In genomic region chr13:113962975-113963374, GRCh38 we compare ENCODE assay signal across 26 cellular contexts. TPM values are rescaled to one million over a fixed set of nuclear protein-coding genes. Genes with fewer than 3 reads are reported as not detected.
A peak's percentile ranks its signal among the peaks of the same experiment; 100 is the strongest.
DNase-seq lines count a peak whose midpoint lies in the region; ATAC-seq and TF ChIP-seq lines count a peak whose summit lies in the region.
"Had no signal": no experiment of that assay in that cellular context is flagged by ENCODE, and none has a peak within 500 bp of the region (broad histone marks: within the 10 kb centered on the region; RNA-seq: fewer than 3 reads in every experiment).

No MANE protein-coding gene starts in this region.

- H3K36me3 ChIP-seq in right atrium auricular region (no peaks in the 10 kb centered on the region), lower lobe of right lung (no peaks in the 10 kb centered on the region), sigmoid colon (no peaks in the 10 kb centered on the region), GM23338 (ENCODE audit: insufficient read depth) (no peaks in the 10 kb centered on the region)

- TF ChIP-seq POLR2A in sigmoid colon (IDR thresholded peaks at IDR 0.05), result no peak

- WGBS in sigmoid colon, 2 donors, result 84 to 85% methylated on average over 17 of the region's 17 CpGs

- H3K4me3 Mint-ChIP-seq in chondrocyte (ENCODE audit: unreplicated experiment) (no peak overlapping the region), GM23338 (no peak overlapping the region)
- H3K4me3 Mint-ChIP-seq: CD4-positive, CD25-positive, alpha-beta regulatory T cell; H9; HFFc6 had no signal

- peaks cover 0 to 5% of the 10 kb centered on the region in 2 donors for H3K9me3 ChIP-seq in right atrium auricular region
- no peaks in the 10 kb centered on the region for H3K9me3 ChIP-seq in lower lobe of right lung
- H3K9me3 ChIP-seq in sigmoid colon, result no peaks in the 10 kb centered on the region

- no peaks in the 10 kb centered on the region for H3K9me2 ChIP-seq in GM23338 (ENCODE audit: insufficient read depth)

- H3K9me3 Mint-ChIP-seq in chondrocyte (ENCODE audit: low read depth), result peaks cover 7% of the 10 kb centered on the region
- H3K9me3 Mint-ChIP-seq in GM23338, result peaks cover 48% of the 10 kb centered on the region

- H3K27ac ChIP-seq in right atrium auricular region (no peak overlapping the region), lower lobe of right lung (no peak overlapping the region), sigmoid colon (no peak overlapping the region), GM23338 (ENCODE audit: low read depth) (no peak overlapping the region)
- H3K27ac ChIP-seq: 22Rv1, GM23248, KMS-11, SK-N-MC had no signal

- H3K4me3 ChIP-seq in right atrium auricular region (no peak overlapping the region), lower lobe of right lung (no peak overlapping the region), sigmoid colon (no peak overlapping the region), GM23338 (no peak overlapping the region)
- H3K4me3 ChIP-seq: GM23248, SK-N-MC had no signal

- no peak overlapping the region for H3K4me2 ChIP-seq in GM23338
- H3K4me2 ChIP-seq: KMS-11 had no signal

- ATAC-seq in Right ventricle myocardium inferior (no peak), lower lobe of right lung (no peak), GM18867 (IDR thresholded peaks at IDR 0.05; ENCODE audit: unreplicated experiment) (no peak), GM23338 (no peak)

- H3K36me3 Mint-ChIP-seq in chondrocyte (ENCODE audit: low read depth) (peaks cover 16% of the 10 kb centered on the region), GM23338 (ENCODE audit: low read depth) (peaks cover 26% of the 10 kb centered on the region)

- intact Hi-C loops in Right ventricle myocardium inferior (cut with DNase I) (no loop called here), lower lobe of right lung (cut with DNase I) (no loop called here), sigmoid colon (cut with DNase I) (no loop called here)

- no peak for TF ChIP-seq CTCF in right atrium auricular region (IDR thresholded peaks at IDR 0.05)
- TF ChIP-seq CTCF in chondrocyte (IDR thresholded peaks at IDR 0.05), result no peak
- TF ChIP-seq CTCF in lower lobe of right lung (IDR thresholded peaks at IDR 0.05), result no peak
- TF ChIP-seq CTCF in sigmoid colon (IDR thresholded peaks at IDR 0.05), result no peak
- TF ChIP-seq CTCF in GM23338 (conservative IDR thresholded peaks at IDR 0.05; ENCODE audit: low read depth in 2 of 2), result no peak

- H3K27me3 Mint-ChIP-seq in chondrocyte (ENCODE audit: low read depth) (no peaks in the 10 kb centered on the region), GM23338 (ENCODE audit: insufficient read depth, low read depth, poor library complexity) (peaks cover 14% of the 10 kb centered on the region)
- H3K27me3 Mint-ChIP-seq: CD4-positive, CD25-positive, alpha-beta regulatory T cell had no signal

- TF ChIP-seq EP300 in sigmoid colon (IDR thresholded peaks at IDR 0.05), result no peak

- H2AFZ ChIP-seq in GM23338, result no peak overlapping the region
- H2AFZ ChIP-seq: GM23248 had no signal

- DNase-seq in Right ventricle myocardium inferior (ENCODE audit: missing footprints), result peak; percentile 28
- DNase-seq in right atrium auricular region (ENCODE audit: low spot score), result no peak
- DNase-seq in chondrocyte (ENCODE audit: low spot score), result peak; percentile 59
- peak; percentile 30 for DNase-seq in lower lobe of right lung
- DNase-seq in sigmoid colon, result peak; percentile 58
- DNase-seq in GM23338 (ENCODE audit: low spot score), result no peak
- DNase-seq in COR-L47 (lab: John Stamatoyannopoulos, UW), result no peak
- DNase-seq: CD4-positive, CD25-positive, alpha-beta regulatory T cell; DMS53; H9; HFFc6; IMR-90; MM.1S; NCI-H2029; NCI-H2227 treated with DMSO at 0.1 percent for 48 hours; NCI-H69; RPMI8226; SIG-M5 had no signal

- no peaks in the 10 kb centered on the region for H3F3A ChIP-seq in GM23338 (replicated peaks; ENCODE audit: low read depth)

- H3K4me1 Mint-ChIP-seq in chondrocyte (ENCODE audit: low read depth) (no peaks in the 10 kb centered on the region), GM23338 (no peaks in the 10 kb centered on the region)
- H3K4me1 Mint-ChIP-seq: H9 had no signal

- H3K4me1 ChIP-seq in right atrium auricular region (no peaks in the 10 kb centered on the region), lower lobe of right lung (no peaks in the 10 kb centered on the region), sigmoid colon (no peaks in the 10 kb centered on the region), GM23338 (ENCODE audit: insufficient read depth) (no peaks in the 10 kb centered on the region)

- no peak overlapping the region for H3K27ac Mint-ChIP-seq in chondrocyte (ENCODE audit: unreplicated experiment)
- H3K27ac Mint-ChIP-seq in GM23338, result no peak overlapping the region
- H3K27ac Mint-ChIP-seq: H9, HFFc6 had no signal

- H3K27me3 ChIP-seq in right atrium auricular region (no peaks in the 10 kb centered on the region), lower lobe of right lung (ENCODE audit: low read depth) (no peaks in the 10 kb centered on the region), sigmoid colon (no peaks in the 10 kb centered on the region), GM23338 (ENCODE audit: insufficient read depth) (no peaks in the 10 kb centered on the region)

- H3K79me2 ChIP-seq in GM23338 (replicated peaks; ENCODE audit: insufficient read depth), result no peaks in the 10 kb centered on the region

- no peaks in the 10 kb centered on the region for H4K20me1 ChIP-seq in GM23338 (replicated peaks; ENCODE audit: insufficient read depth)

TF ChIP-seq in GM23338, 12 proteins besides CTCF, POLR2A, EP300 and RAD21 (continues in another document):
- TF ChIP-seq REST (IDR thresholded peaks at IDR 0.05; ENCODE audit: unreplicated experiment), result no peak

RNA-seq across cellular contexts. Expression of gene C13orf46, which starts 10.9 kb away (rescaled TPM):
- total RNA-seq in Right ventricle myocardium inferior (0.32 TPM), right atrium auricular region (1 to 10 TPM in 1 of 2 donors, under 1 TPM in 1; 0.59 to 2.7 TPM), chondrocyte (1.7 to 2.2 TPM (median 2.0 TPM) in 3 replicates), lower lobe of right lung (14.0 TPM), sigmoid colon (10 to 100 TPM in 1 of 4 donors, under 1 TPM in 2, not detected in 1; 0.71 to 11.9 (median 0.81) TPM)
- polyA plus RNA-seq in sigmoid colon (1 to 10 TPM in 1 of 3 donors, under 1 TPM in 1, not detected in 1; 0.23 to 1.2 TPM), GM23338 (2016; fragmentation: Nextera tagmentation; extraction: Ambion mirVana) (0.12 and 0.44 TPM in 2 replicates)
- total RNA-seq in GM23338 (2014; rRNA removed; shearing (Covaris generic)), result 1.5 TPM in 1 of 2 replicates, not detected in the other
- total RNA-seq: Daoy, G401, GM23248, NCI-H460 had no signal

Comparison
In these comparisons a context has a peak if more than half of its experiments do, and no peak if none do; other contexts are left out.
1. DNase-seq: peak in Right ventricle myocardium inferior (single experiment), chondrocyte (single experiment), lower lobe of right lung (single experiment) and sigmoid colon (single experiment); none in right atrium auricular region (single experiment), GM23338 (single experiment) and COR-L47 (single experiment).